17 cellular contexts compared by ENCODE assay signal in the genomic region with DNA sequence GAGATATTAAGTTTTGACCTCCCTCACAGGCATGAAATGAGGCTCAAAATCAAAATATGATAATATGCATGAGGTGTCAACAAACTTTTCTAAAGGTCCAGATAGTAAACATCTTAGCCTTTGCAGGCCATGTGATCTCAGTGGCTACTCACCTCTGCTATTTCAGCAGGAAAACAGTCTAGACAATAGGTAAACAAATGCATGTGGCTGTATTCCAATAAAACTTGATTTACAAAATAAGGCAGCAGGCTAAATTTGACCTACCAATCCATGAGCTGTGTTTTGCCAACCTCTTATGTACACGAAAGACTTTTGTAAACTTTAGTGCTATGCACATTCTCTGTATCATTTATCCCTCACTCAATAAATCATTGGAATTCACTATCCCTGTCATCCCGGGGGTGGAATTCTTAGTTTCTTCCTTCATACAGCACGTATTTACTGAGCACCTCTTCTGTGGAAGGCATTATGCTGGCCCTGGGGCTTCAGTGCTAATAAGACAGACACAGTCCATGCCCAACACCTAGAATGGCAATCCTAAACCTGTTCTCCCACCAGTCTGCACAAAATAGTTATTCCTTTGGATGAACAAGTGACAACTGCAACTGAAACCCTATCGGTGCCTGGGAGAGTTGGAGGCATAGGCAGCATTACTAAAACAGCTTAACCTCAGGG. TPM values are rescaled to one million over a fixed set of nuclear protein-coding genes. Genes with fewer than 3 reads are reported as not detected.
DNase-seq lines count a peak whose midpoint lies in the region; ATAC-seq, FAIRE-seq and TF ChIP-seq lines count a peak whose summit lies in the region.
"Had no signal": no experiment of that assay in that cellular context is flagged by ENCODE, and none has a peak within 500 bp of the region (broad histone marks: within the 10 kb centered on the region; RNA-seq: fewer than 3 reads in every experiment).

No MANE protein-coding gene starts in this region.

- H3K9me3 ChIP-seq in A549 (no peaks in the 10 kb centered on the region), HUES48 (ENCODE audit: control insufficient read depth, insufficient read depth, low read length) (no peaks in the 10 kb centered on the region), astrocyte (ENCODE audit: insufficient read depth, low read depth, low read length) (no peaks in the 10 kb centered on the region)
- H3K9me3 ChIP-seq: Caco-2 had no signal

- POLR2A ChIA-PET in A549 (lab: Yijun Ruan, JAX): no interaction called here

- H3K9ac ChIP-seq in HUES48 (ENCODE audit: low read depth, low read length): no peak overlapping the region
- no peak overlapping the region for H3K9ac ChIP-seq in astrocyte (ENCODE audit: low read length)
- H3K9ac ChIP-seq: GM23248 had no signal

- H3K4me1 ChIP-seq in A549 (peaks cover 20% of the 10 kb centered on the region; the same call in 1 of the 3 replicates), HUES48 (ENCODE audit: control insufficient read depth, insufficient read depth, low read length) (peaks cover 45% of the 10 kb centered on the region), astrocyte (ENCODE audit: insufficient read depth, low read length) (peaks cover 20% of the 10 kb centered on the region)
- H3K4me1 ChIP-seq: Caco-2 had no signal

- H3K4me1 Mint-ChIP-seq in astrocyte (ENCODE audit: low read depth, unreplicated experiment): peaks cover 18% of the 10 kb centered on the region

- CTCF ChIA-PET in A549 (lab: Yijun Ruan, JAX): interaction anchor here (1.0 kb wide), 1 partner anchor 23 kb away, joined by 5 read pairs; no protein-coding TSS in a partner anchor

- H3K4me3 Mint-ChIP-seq in astrocyte (ENCODE audit: unreplicated experiment): no peak overlapping the region
- H3K4me3 Mint-ChIP-seq: HFFc6 had no signal

- H3K4me3 ChIP-seq in A549 (no peak overlapping the region), HUES48 (ENCODE audit: low read depth, low read length) (no peak overlapping the region), astrocyte (ENCODE audit: insufficient read depth, low read depth, low read length) (no peak overlapping the region)
- H3K4me3 ChIP-seq: GM23248, PC-9 had no signal

- H3K36me3 ChIP-seq in HUES48 (ENCODE audit: control insufficient read depth, insufficient read depth, low read length) (no peaks in the 10 kb centered on the region), astrocyte (ENCODE audit: insufficient read depth, low read length) (no peaks in the 10 kb centered on the region)

- no peak overlapping the region for H2AFZ ChIP-seq in astrocyte (ENCODE audit: low read depth, low read length)
- H2AFZ ChIP-seq: GM23248, PC-9 had no signal

- H3K79me2 ChIP-seq in astrocyte (ENCODE audit: insufficient read depth, low read length): no peaks in the 10 kb centered on the region

- no peaks in the 10 kb centered on the region for H3K27me3 Mint-ChIP-seq in astrocyte (ENCODE audit: low read depth, unreplicated experiment)

- FAIRE-seq in A549 (lab: Jason Lieb, UNC) (no peak), astrocyte (lab: Jason Lieb, UNC) (peak; percentile 95)

- TF ChIP-seq RAD21 in A549 (conservative IDR thresholded peaks at IDR 0.05 in 1 of 2, IDR thresholded peaks at IDR 0.05 in 1 of 2): no peak

- ATAC-seq in A549 (peak in 1 of 2 experiments; percentile 58; a peak in 3 of 6 replicates), GM21825 (IDR thresholded peaks at IDR 0.05; ENCODE audit: unreplicated experiment) (no peak)

- H3K27ac Mint-ChIP-seq in astrocyte (ENCODE audit: unreplicated experiment): no peak overlapping the region

- TF ChIP-seq EP300 in A549 (IDR thresholded peaks at IDR 0.05): no peak

- DNase-seq in A549 (ENCODE audit: low read depth in 1 of 2, low spot score in 1 of 2): peak in 1 of 2 experiments; percentile 51
- no peak for DNase-seq in astrocyte (ENCODE audit: low read depth)
- peak; percentile 54 for DNase-seq in islet precursor cell
- DNase-seq in activated gamma-delta T cell (lab: John Stamatoyannopoulos, UW): no peak
- no peak for DNase-seq in NCI-H82 treated with DMSO at 0.1 percent for 48 hours (lab: John Stamatoyannopoulos, UW; ENCODE audit: unreplicated experiment)
- DNase-seq in putamen (ENCODE audit: low spot score): no peak
- DNase-seq: Caco-2, GM23248, HFFc6, NCI-H1436 treated with DMSO at 0.1 percent for 48 hours, NCI-H2227 treated with DMSO at 0.1 percent for 48 hours, NCI-H526 treated with DMSO at 0.1 percent for 48 hours, PC-9 had no signal

- H3K9me3 Mint-ChIP-seq in astrocyte (ENCODE audit: unreplicated experiment): peaks cover 4% of the 10 kb centered on the region

- peak overlapping the region in 1 of 2 experiments; percentile 45; a peak in 2 of 6 replicates for H3K27ac ChIP-seq in A549
- peak overlapping the region; percentile 89 for H3K27ac ChIP-seq in HUES48 (ENCODE audit: low read depth, low read length)
- H3K27ac ChIP-seq in astrocyte (ENCODE audit: low read depth, low read length): no peak overlapping the region
- H3K27ac ChIP-seq: C4-2B, GM23248, PC-9 had no signal

- TF ChIP-seq POLR2A in A549 (IDR thresholded peaks at IDR 0.05; ENCODE audit: low read length): no peak

- 35% methylated on average over 4 of the region's 4 CpGs for WGBS in A549 (ENCODE audit: missing lambda C conversion rate)

- H3K27me3 ChIP-seq in HUES48 (ENCODE audit: control insufficient read depth, insufficient read depth, low read length) (no peaks in the 10 kb centered on the region), astrocyte (ENCODE audit: insufficient read depth, low read length) (no peaks in the 10 kb centered on the region)

- no peaks in the 10 kb centered on the region for H3K36me3 Mint-ChIP-seq in astrocyte (ENCODE audit: low read depth, unreplicated experiment)

- TF ChIP-seq CTCF in A549 (IDR thresholded peaks at IDR 0.05) (no peak), astrocyte (IDR thresholded peaks at IDR 0.05; ENCODE audit: insufficient read depth, low read depth, low read length) (no peak)

- H3K4me2 ChIP-seq in A549 (peak overlapping the region; percentile 16; the same call in 2 of the 3 replicates), astrocyte (ENCODE audit: low read length) (no peak overlapping the region)
- H3K4me2 ChIP-seq: PC-9 had no signal

- H4K20me1 ChIP-seq in astrocyte (ENCODE audit: insufficient read depth, low read length): no peaks in the 10 kb centered on the region

TF ChIP-seq in A549, 52 proteins besides CTCF, POLR2A, EP300 and RAD21:
- TF ChIP-seq, protein P1, sequence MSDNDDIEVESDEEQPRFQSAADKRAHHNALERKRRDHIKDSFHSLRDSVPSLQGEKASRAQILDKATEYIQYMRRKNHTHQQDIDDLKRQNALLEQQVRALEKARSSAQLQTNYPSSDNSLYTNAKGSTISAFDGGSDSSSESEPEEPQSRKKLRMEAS (IDR thresholded peaks at IDR 0.05): peak; percentile 19; the same call in 1 of the 2 replicates
- TF ChIP-seq GATA3 (IDR thresholded peaks at IDR 0.05; ENCODE audit: borderline replicate concordance) (peak; percentile 23; the same call in 1 of the 2 replicates), RARB (CRISPR knock-in tag; IDR thresholded peaks at IDR 0.05) (no peak)

RNA-seq across cellular contexts. Expression of gene MAGEB17, which starts 19.9 kb away (rescaled TPM):
- polyA plus RNA-seq in A549 (2011; rRNA removed) (not detected in 2 replicates), A549 (2017; fragmentation: RNase III; extraction: RNeasy Plus Mini Kit Qiagen cat#74134 plus additional on column Dnase treatment) (not detected in 3 replicates)
- not detected in 2 replicates for polyA plus RNA-seq in A549 (2012; cell fraction: cytosol; rRNA removed)
- polyA plus RNA-seq in A549 (2012; cell fraction: nucleus; rRNA removed): 0.06 TPM in 1 of 2 replicates, not detected in the other
- not detected in 2 replicates for polyA minus RNA-seq in A549 (2011; rRNA and poly(A)+ RNA removed)
- total RNA-seq in astrocyte: not detected in 2 replicates
- total RNA-seq: Caco-2, GM23248, HFFc6, LHCN-M2, PC-9 had no signal
- polyA plus RNA-seq: GM23248 had no signal
